1 cellular context compared by ENCODE assay signal in the genomic region with DNA sequence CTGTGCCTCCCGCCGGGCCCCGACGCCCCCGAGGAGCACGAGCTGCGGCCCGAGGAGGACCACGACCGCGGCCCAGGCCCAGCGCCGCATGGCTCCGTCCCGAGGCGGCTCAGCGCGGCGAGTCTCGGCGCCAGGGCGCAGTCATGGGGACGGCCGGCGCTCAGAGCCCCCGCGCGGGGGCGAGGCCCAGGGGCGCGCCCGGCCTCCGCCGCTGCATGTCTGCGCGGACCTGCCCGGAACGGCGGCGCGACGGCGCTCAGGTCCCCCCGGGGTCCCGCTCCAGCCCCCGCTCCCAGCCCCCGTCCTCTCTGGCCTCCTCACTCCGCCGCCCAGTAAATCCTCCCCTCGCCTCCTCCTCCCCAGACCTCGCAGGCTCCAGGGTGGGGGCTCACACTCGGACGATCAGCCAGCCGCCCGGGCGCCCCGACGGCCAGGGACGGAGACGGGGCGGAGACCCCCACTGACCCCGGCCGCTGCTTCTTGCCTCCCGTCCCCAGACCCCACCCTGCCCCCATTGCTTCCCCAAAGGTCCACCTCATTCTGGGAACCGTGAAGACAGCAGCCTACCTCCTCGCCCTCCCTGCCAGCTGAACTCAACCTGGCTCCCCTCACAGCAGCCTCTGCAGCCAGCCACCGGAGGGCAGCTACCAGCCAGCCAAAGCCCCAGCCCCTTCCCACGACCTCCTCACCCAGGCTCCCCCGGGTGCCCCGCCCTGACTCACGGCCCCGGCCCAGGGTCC.
TF ChIP-seq lines count a peak whose summit lies in the region.

A gene with protein sequence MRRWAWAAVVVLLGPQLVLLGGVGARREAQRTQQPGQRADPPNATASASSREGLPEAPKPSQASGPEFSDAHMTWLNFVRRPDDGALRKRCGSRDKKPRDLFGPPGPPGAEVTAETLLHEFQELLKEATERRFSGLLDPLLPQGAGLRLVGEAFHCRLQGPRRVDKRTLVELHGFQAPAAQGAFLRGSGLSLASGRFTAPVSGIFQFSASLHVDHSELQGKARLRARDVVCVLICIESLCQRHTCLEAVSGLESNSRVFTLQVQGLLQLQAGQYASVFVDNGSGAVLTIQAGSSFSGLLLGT (minus strand): TSS at position 122 of the 740 bp plus-strand sequence. CDS start 32 bp downstream, at position 90.

TF ChIP-seq in GM23338, 12 proteins besides CTCF, POLR2A, EP300 and RAD21 (continued from another document):
- TF ChIP-seq, protein P1, sequence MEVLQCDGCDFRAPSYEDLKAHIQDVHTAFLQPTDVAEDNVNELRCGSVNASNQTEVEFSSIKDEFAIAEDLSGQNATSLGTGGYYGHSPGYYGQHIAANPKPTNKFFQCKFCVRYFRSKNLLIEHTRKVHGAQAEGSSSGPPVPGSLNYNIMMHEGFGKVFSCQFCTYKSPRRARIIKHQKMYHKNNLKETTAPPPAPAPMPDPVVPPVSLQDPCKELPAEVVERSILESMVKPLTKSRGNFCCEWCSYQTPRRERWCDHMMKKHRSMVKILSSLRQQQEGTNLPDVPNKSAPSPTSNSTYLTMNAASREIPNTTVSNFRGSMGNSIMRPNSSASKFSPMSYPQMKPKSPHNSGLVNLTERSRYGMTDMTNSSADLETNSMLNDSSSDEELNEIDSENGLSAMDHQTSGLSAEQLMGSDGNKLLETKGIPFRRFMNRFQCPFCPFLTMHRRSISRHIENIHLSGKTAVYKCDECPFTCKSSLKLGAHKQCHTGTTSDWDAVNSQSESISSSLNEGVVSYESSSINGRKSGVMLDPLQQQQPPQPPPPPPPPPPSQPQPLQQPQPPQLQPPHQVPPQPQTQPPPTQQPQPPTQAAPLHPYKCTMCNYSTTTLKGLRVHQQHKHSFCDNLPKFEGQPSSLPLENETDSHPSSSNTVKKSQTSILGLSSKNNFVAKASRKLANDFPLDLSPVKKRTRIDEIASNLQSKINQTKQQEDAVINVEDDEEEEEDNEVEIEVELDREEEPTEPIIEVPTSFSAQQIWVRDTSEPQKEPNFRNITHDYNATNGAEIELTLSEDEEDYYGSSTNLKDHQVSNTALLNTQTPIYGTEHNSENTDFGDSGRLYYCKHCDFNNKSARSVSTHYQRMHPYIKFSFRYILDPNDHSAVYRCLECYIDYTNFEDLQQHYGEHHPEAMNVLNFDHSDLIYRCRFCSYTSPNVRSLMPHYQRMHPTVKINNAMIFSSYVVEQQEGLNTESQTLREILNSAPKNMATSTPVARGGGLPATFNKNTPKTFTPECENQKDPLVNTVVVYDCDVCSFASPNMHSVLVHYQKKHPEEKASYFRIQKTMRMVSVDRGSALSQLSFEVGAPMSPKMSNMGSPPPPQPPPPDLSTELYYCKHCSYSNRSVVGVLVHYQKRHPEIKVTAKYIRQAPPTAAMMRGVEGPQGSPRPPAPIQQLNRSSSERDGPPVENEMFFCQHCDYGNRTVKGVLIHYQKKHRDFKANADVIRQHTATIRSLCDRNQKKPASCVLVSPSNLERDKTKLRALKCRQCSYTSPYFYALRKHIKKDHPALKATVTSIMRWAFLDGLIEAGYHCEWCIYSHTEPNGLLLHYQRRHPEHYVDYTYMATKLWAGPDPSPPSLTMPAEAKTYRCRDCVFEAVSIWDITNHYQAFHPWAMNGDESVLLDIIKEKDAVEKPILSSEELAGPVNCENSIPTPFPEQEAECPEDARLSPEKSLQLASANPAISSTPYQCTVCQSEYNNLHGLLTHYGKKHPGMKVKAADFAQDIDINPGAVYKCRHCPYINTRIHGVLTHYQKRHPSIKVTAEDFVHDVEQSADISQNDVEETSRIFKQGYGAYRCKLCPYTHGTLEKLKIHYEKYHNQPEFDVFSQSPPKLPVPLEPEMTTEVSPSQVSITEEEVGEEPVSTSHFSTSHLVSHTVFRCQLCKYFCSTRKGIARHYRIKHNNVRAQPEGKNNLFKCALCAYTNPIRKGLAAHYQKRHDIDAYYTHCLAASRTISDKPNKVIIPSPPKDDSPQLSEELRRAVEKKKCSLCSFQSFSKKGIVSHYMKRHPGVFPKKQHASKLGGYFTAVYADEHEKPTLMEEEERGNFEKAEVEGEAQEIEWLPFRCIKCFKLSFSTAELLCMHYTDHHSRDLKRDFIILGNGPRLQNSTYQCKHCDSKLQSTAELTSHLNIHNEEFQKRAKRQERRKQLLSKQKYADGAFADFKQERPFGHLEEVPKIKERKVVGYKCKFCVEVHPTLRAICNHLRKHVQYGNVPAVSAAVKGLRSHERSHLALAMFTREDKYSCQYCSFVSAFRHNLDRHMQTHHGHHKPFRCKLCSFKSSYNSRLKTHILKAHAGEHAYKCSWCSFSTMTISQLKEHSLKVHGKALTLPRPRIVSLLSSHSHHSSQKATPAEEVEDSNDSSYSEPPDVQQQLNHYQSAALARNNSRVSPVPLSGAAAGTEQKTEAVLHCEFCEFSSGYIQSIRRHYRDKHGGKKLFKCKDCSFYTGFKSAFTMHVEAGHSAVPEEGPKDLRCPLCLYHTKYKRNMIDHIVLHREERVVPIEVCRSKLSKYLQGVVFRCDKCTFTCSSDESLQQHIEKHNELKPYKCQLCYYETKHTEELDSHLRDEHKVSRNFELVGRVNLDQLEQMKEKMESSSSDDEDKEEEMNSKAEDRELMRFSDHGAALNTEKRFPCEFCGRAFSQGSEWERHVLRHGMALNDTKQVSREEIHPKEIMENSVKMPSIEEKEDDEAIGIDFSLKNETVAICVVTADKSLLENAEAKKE (CRISPR knock-in tag; IDR thresholded peaks at IDR 0.05), result no peak
- TF ChIP-seq CREB1 (CRISPR knock-in tag; IDR thresholded peaks at IDR 0.05; ENCODE audit: low read depth) (no peak), STAT1 (IDR thresholded peaks at IDR 0.05; ENCODE audit: unreplicated experiment) (no peak)
TF ChIP-seq in GM23338: peak in this region for 0.
